Comparison of ENCODE assay signal across 22 cellular contexts in the genomic region with DNA sequence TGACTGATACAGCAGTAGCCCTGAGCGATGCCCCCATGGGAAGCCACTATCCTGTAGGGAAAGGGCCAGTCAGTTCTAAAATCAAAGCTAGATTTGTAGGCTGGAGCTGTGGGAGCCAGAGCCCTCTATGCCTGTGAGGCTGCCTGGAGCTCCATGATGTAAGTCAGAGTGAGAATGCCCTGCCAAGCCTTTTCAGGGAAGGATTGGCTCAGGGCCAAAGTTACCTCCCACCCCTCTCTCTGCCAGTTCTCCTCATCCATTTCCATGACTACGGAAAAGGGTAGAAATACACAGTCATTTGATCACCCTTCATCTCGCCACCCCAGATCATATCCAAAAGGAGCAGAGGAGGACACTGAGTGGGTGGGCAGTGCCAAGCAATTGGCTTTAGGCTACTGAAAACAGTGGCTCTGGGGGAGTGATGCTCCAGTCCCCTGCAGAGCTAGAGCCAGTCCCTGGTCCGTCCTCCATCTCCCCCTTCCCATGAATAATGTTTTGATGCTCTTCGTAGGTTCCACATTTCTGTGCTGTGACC. TPM values are rescaled to one million over a fixed set of nuclear protein-coding genes. Genes with fewer than 3 reads are reported as not detected.
"Had no signal": no experiment of that assay in that cellular context is flagged by ENCODE, and none has a peak within 500 bp of the region (broad histone marks: within the 10 kb centered on the region; RNA-seq: fewer than 3 reads in every experiment).

No MANE protein-coding gene starts in this region.

- H3K9me3 ChIP-seq: ascending aorta, heart right ventricle, left lung, psoas muscle, right lobe of liver, tibial nerve, vagina had no signal

- ATAC-seq: activated CD8-positive, alpha-beta T cell treated with anti-CD3 and anti-CD28 coated beads, Interleukin-2, amount 10 ng/mL, durations not matched to agents 7 days and 5 days; activated naive CD8-positive, alpha-beta T cell treated with anti-CD3 and anti-CD28 coated beads, Interleukin-2, amount 50 U/mL, for 24 hours; heart right ventricle; left lung; psoas muscle; right lobe of liver; stimulated activated naive B cell treated with anti-CD40 and anti-IgM and Interleukin-4, amounts not matched to agents 10 μg/mL and 1 μg/mL and 100 μg/mL, for 72 hours; WTC11 had no signal

- DNase-seq: activated CD4-positive, alpha-beta T cell treated with anti-CD3 and anti-CD28 coated beads for 48 hours; activated CD8-positive, alpha-beta memory T cell treated with anti-CD3 and anti-CD28 coated beads, Interleukin-2, amount 50 U/mL, for 48 hours; activated CD8-positive, alpha-beta T cell treated with anti-CD3 and anti-CD28 coated beads, Interleukin-2, amount 10 ng/mL, durations not matched to agents 7 days and 5 days; activated naive CD4-positive, alpha-beta T cell; activated naive CD8-positive, alpha-beta T cell treated with anti-CD3 and anti-CD28 coated beads, Interleukin-2, amount 50 U/mL, for 24 hours; foreskin melanocyte; heart right ventricle; left lung; mesenchymal stem cell; nephron progenitor cell; psoas muscle; right lobe of liver; stimulated activated CD4-positive, alpha-beta T cell treated with anti-CD3 and anti-CD28 coated beads, Interleukin-2, amount 100 ng/mL, for 24 hours; stimulated activated naive B cell treated with anti-CD40 and anti-IgM and Interleukin-4, amounts not matched to agents 10 μg/mL and 1 μg/mL and 100 μg/mL, for 72 hours had no signal

- H3K36me3 ChIP-seq: ascending aorta, cardiac muscle cell, heart right ventricle, left lung, right lobe of liver, tibial nerve, vagina had no signal

- H3K27ac ChIP-seq: ascending aorta, cardiac muscle cell, heart right ventricle, left lung, psoas muscle, right lobe of liver, tibial nerve, vagina had no signal

- H3K27me3 ChIP-seq: ascending aorta, cardiac muscle cell, right lobe of liver, tibial nerve, vagina had no signal

- FAIRE-seq: colon, endothelial cell of umbilical vein, islet of Langerhans had no signal

- H3K4me1 ChIP-seq: ascending aorta, heart right ventricle, left lung, psoas muscle, right lobe of liver, tibial nerve, vagina had no signal

- H3K4me3 ChIP-seq: ascending aorta, cardiac muscle cell, heart right ventricle, left lung, psoas muscle, right lobe of liver, tibial nerve, vagina had no signal

RNA-seq across cellular contexts. Expression of a gene that starts 59.5 kb away (rescaled TPM):
- total RNA-seq: ascending aorta, endothelial cell of umbilical vein had no signal
- polyA plus RNA-seq: cardiac muscle cell, endothelial cell of umbilical vein, psoas muscle had no signal
